29 cellular contexts compared by ENCODE assay signal in genomic region chr9:68983797-68984419, GRCh38. TPM values are rescaled to one million over a fixed set of nuclear protein-coding genes. Genes with fewer than 3 reads are reported as not detected.
DNase-seq lines count a peak whose midpoint lies in the region; ATAC-seq and TF ChIP-seq lines count a peak whose summit lies in the region.
"Had no signal": no experiment of that assay in that cellular context is flagged by ENCODE, and none has a peak within 500 bp of the region (broad histone marks: within the 10 kb centered on the region; RNA-seq: fewer than 3 reads in every experiment).

No MANE protein-coding gene starts in this region.

- TF ChIP-seq CTCF in heart left ventricle (IDR thresholded peaks at IDR 0.05) (no peak), nephron progenitor cell (IDR thresholded peaks at IDR 0.05) (no peak)

- no peak overlapping the region for H3K4me3 ChIP-seq in heart left ventricle
- H3K4me3 ChIP-seq: thoracic aorta, vagina had no signal

- H3K9me3 ChIP-seq in heart left ventricle = no peaks in the 10 kb centered on the region
- H3K9me3 ChIP-seq: thoracic aorta, vagina had no signal

- H3K4me3 Mint-ChIP-seq in nephron progenitor cell = no peak overlapping the region
- H3K4me3 Mint-ChIP-seq: activated naive CD8-positive, alpha-beta T cell treated with anti-CD3 and anti-CD28 coated beads, Interleukin-2, amount 50 U/mL, for 24 hours; activated T-cell treated with anti-CD3 and anti-CD28 coated beads, Interleukin-2, amount 50 U/mL, for 24 hours; CD4-positive, alpha-beta memory T cell; mesothelial cell of epicardium; naive B cell had no signal

- ATAC-seq in heart left ventricle (no peak), Right ventricle myocardium inferior (no peak), GM21390 (IDR thresholded peaks at IDR 0.05; ENCODE audit: unreplicated experiment) (peak; percentile 38), HG03442 (IDR thresholded peaks at IDR 0.05; ENCODE audit: unreplicated experiment) (peak; percentile 29), GM18511 (IDR thresholded peaks at IDR 0.05; ENCODE audit: unreplicated experiment) (no peak)

- peak overlapping the region; percentile 8 for H3K27ac Mint-ChIP-seq in nephron progenitor cell
- H3K27ac Mint-ChIP-seq: mesothelial cell of epicardium, naive B cell, progenitor cell of endocrine pancreas had no signal

- no peak for TF ChIP-seq POLR2A in heart left ventricle (IDR thresholded peaks at IDR 0.05)

- intact Hi-C loops in heart left ventricle (cut with DNase I) = loop anchor here in 1 of 10 donors (10.0 kb wide), 1 partner anchor 119 kb away; no protein-coding TSS in a partner anchor
- intact Hi-C loops in Right ventricle myocardium inferior (cut with DNase I) = loop anchor here (5.0 kb wide), 2 partner anchors 42 to 277 kb away; partner anchors contain the start of gene PIP5K1B

- WGBS in heart left ventricle, 4 donors = 68 to 76% (median 71%) methylated on average over 1 of the region's 1 CpG

- H3K27me3 Mint-ChIP-seq in nephron progenitor cell (ENCODE audit: low read depth, poor library complexity) = peaks cover 4% of the 10 kb centered on the region
- H3K27me3 Mint-ChIP-seq: activated naive CD8-positive, alpha-beta T cell treated with anti-CD3 and anti-CD28 coated beads, Interleukin-2, amount 50 U/mL, for 24 hours; activated T-cell treated with anti-CD3 and anti-CD28 coated beads, Interleukin-2, amount 50 U/mL, for 24 hours; CD4-positive, alpha-beta memory T cell; naive B cell; progenitor cell of endocrine pancreas had no signal

- no peak for DNase-seq in heart left ventricle
- DNase-seq in Right ventricle myocardium inferior (ENCODE audit: missing footprints) = no peak
- no peak for DNase-seq in nephron progenitor cell
- no peak for DNase-seq in foreskin melanocyte
- DNase-seq in DMS153 treated with DMSO at 0.1 percent for 48 hours (lab: John Stamatoyannopoulos, UW; ENCODE audit: unreplicated experiment) = no peak
- DNase-seq: activated CD4-positive, alpha-beta T cell treated with anti-CD3 and anti-CD28 coated beads for 48 hours; activated naive CD8-positive, alpha-beta T cell treated with anti-CD3 and anti-CD28 coated beads, Interleukin-2, amount 50 U/mL, for 24 hours; activated T-cell treated with anti-CD3 and anti-CD28 coated beads, Interleukin-2, amount 50 U/mL, for 24 hours; AML-193; CD4-positive, alpha-beta memory T cell; KG1; naive B cell; NCI-H1417 treated with DMSO at 0.1 percent for 48 hours; NCI-H446; NCI-H774; SHP77; stimulated activated naive CD8-positive, alpha-beta T cell treated with anti-CD3 and anti-CD28 coated beads, Interleukin-15, Interleukin-2, amounts not matched to agents 100 U/mL and 50 U/mL, for 24 hours had no signal

- H3K4me1 ChIP-seq in heart left ventricle = peaks cover 0 to 56% (median 37%) of the 10 kb centered on the region in 12 donors

- no peaks in the 10 kb centered on the region for H3K36me3 ChIP-seq in heart left ventricle
- H3K36me3 ChIP-seq: thoracic aorta, vagina had no signal

- H3K27ac ChIP-seq in heart left ventricle = peak overlapping the region in 10 of 12 donors; percentile 72 to 92 (median 82)
- H3K27ac ChIP-seq: thoracic aorta, vagina had no signal

- no peaks in the 10 kb centered on the region for H3K9me3 Mint-ChIP-seq in nephron progenitor cell
- H3K9me3 Mint-ChIP-seq: activated naive CD8-positive, alpha-beta T cell treated with anti-CD3 and anti-CD28 coated beads, Interleukin-2, amount 50 U/mL, for 24 hours; activated T-cell treated with anti-CD3 and anti-CD28 coated beads, Interleukin-2, amount 50 U/mL, for 24 hours; CD4-positive, alpha-beta memory T cell; mesothelial cell of epicardium; naive B cell had no signal

- H3K4me1 Mint-ChIP-seq in nephron progenitor cell = peaks cover 60% of the 10 kb centered on the region

- peaks cover 4% of the 10 kb centered on the region for H3K36me3 Mint-ChIP-seq in nephron progenitor cell (ENCODE audit: low read depth)
- H3K36me3 Mint-ChIP-seq: CD4-positive, alpha-beta memory T cell; mesothelial cell of epicardium; naive B cell had no signal

- no peaks in the 10 kb centered on the region for H3K27me3 ChIP-seq in heart left ventricle
- H3K27me3 ChIP-seq: vagina had no signal

RNA-seq across cellular contexts. Expression of gene PRKACG, which starts 30.0 kb away (rescaled TPM):
- total RNA-seq in heart left ventricle (not detected), Right ventricle myocardium inferior (not detected)
- not detected for polyA plus RNA-seq in heart left ventricle
- total RNA-seq: A172; activated CD8-positive, alpha-beta memory T cell treated with anti-CD3 and anti-CD28 coated beads for 36 hours; CD4-positive, alpha-beta memory T cell; dermis microvascular lymphatic vessel endothelial cell; H4; liver; mesothelial cell of epicardium; progenitor cell of endocrine pancreas; thoracic aorta; vagina had no signal
- polyA plus RNA-seq: CD4-positive, alpha-beta memory T cell; liver had no signal

RNA-seq across cellular contexts. Expression of gene FXN, which starts 51.6 kb away (rescaled TPM):
- total RNA-seq in heart left ventricle (10 to 100 TPM; 16.9 to 40.2 (median 30.0) TPM), Right ventricle myocardium inferior (36.6 TPM)
- polyA plus RNA-seq in heart left ventricle = 10 to 100 TPM; 14.8 to 16.9 TPM

Comparison
In these comparisons a context has a peak if more than half of its experiments do, and no peak if none do; other contexts are left out.
1. ATAC-seq: peak in GM21390 (single experiment) and HG03442 (single experiment); none in heart left ventricle (0 of 4), Right ventricle myocardium inferior (single experiment) and GM18511 (single experiment).